22 cellular contexts compared by ENCODE assay signal in the genomic region with DNA sequence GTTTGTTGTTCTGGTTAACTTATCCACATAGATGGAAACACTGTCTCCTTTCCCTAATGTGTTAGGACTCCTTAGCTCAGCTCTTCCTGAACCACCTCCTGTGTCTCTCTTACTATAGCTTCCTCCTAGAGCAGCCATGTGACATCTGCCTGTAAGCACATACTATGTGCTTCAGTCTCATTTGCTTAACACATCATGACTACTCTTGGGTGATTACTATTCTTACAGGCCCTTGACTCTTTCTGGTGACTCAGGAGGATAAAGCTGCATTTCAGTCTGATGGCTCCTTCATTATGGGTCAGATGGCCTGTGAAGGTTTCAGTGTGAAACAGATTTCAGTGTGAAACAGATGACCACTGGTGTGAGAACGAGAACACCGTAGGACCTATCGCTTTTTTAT. TPM values are rescaled to one million over a fixed set of nuclear protein-coding genes. Genes with fewer than 3 reads are reported as not detected.
DNase-seq lines count a peak whose midpoint lies in the region; ATAC-seq and TF ChIP-seq lines count a peak whose summit lies in the region.
"Had no signal": no experiment of that assay in that cellular context is flagged by ENCODE, and none has a peak within 500 bp of the region (broad histone marks: within the 10 kb centered on the region; RNA-seq: fewer than 3 reads in every experiment).

No MANE protein-coding gene starts in this region.

- H3K4me1 Mint-ChIP-seq in naive thymus-derived CD4-positive, alpha-beta T cell, result peaks cover 0 to 8% (median 3%) of the 10 kb centered on the region in 7 donors
- no peaks in the 10 kb centered on the region for H3K4me1 Mint-ChIP-seq in activated CD8-positive, alpha-beta memory T cell treated with anti-CD3 and anti-CD28 coated beads, Interleukin-2, amount 10 ng/mL, durations not matched to agents 7 days and 5 days
- H3K4me1 Mint-ChIP-seq: activated CD4-positive, alpha-beta T cell treated with anti-CD3 and anti-CD28 coated beads, Interleukin-2, amount 10 ng/mL, durations not matched to agents 7 days and 5 days had no signal

- H3K4me3 ChIP-seq in AG10803 (ENCODE audit: low read length) (no peak overlapping the region), epithelial cell of esophagus (ENCODE audit: low read length) (no peak overlapping the region), adrenal gland (no peak overlapping the region)
- no peak overlapping the region for H3K4me3 ChIP-seq in naive thymus-derived CD4-positive, alpha-beta T cell (ENCODE audit: low read length)
- H3K4me3 ChIP-seq: BLaER1, gastroesophageal sphincter had no signal

- no peak overlapping the region for H3K4me3 Mint-ChIP-seq in naive thymus-derived CD4-positive, alpha-beta T cell
- H3K4me3 Mint-ChIP-seq in activated CD8-positive, alpha-beta memory T cell treated with anti-CD3 and anti-CD28 coated beads, Interleukin-2, amount 10 ng/mL, durations not matched to agents 7 days and 5 days, result no peak overlapping the region
- H3K4me3 Mint-ChIP-seq: activated CD4-positive, alpha-beta T cell treated with anti-CD3 and anti-CD28 coated beads, Interleukin-2, amount 10 ng/mL, durations not matched to agents 7 days and 5 days had no signal

- TF ChIP-seq CTCF in AG10803 (conservative IDR thresholded peaks at IDR 0.05; ENCODE audit: low read length) (no peak), epithelial cell of esophagus (IDR thresholded peaks at IDR 0.05; ENCODE audit: insufficient read depth, low read depth, low read length, missing control alignments) (no peak), adrenal gland (IDR thresholded peaks at IDR 0.05) (no peak)

- CTCF ChIA-PET in naive thymus-derived CD4-positive, alpha-beta T cell (lab: Charles Lee), result no interaction called here
- CTCF ChIA-PET in activated CD8-positive, alpha-beta memory T cell treated with anti-CD3 and anti-CD28 coated beads, Interleukin-2, amount 10 ng/mL, durations not matched to agents 7 days and 5 days (lab: Charles Lee), result no interaction called here

- TF ChIP-seq POLR2A in adrenal gland (IDR thresholded peaks at IDR 0.05), result no peak

- H3K27ac ChIP-seq in naive thymus-derived CD4-positive, alpha-beta T cell (ENCODE audit: low read depth, low read length), result no peak overlapping the region
- H3K27ac ChIP-seq in adrenal gland, result no peak overlapping the region
- H3K27ac ChIP-seq: BLaER1, gastroesophageal sphincter, RWPE1 had no signal

- H3K36me3 Mint-ChIP-seq in naive thymus-derived CD4-positive, alpha-beta T cell, result no peaks in the 10 kb centered on the region
- H3K36me3 Mint-ChIP-seq in activated CD8-positive, alpha-beta memory T cell treated with anti-CD3 and anti-CD28 coated beads, Interleukin-2, amount 10 ng/mL, durations not matched to agents 7 days and 5 days, result no peaks in the 10 kb centered on the region

- no peaks in the 10 kb centered on the region for H3K27me3 ChIP-seq in naive thymus-derived CD4-positive, alpha-beta T cell (ENCODE audit: control insufficient read depth in 2 of 2, insufficient read depth in 2 of 2, low read length in 2 of 2)
- H3K27me3 ChIP-seq in adrenal gland, result no peaks in the 10 kb centered on the region
- H3K27me3 ChIP-seq: BLaER1 had no signal

- in situ Hi-C loops in KBM-7 (cut with MboI; ENCODE audit: low pct_unique_long_range_greater_than_20kb, low sequenced_read_pairs), result no loop called here

- no peaks in the 10 kb centered on the region for H3K36me3 ChIP-seq in naive thymus-derived CD4-positive, alpha-beta T cell (ENCODE audit: control insufficient read depth in 2 of 3, insufficient read depth in 3 of 3, low read length in 3 of 3)
- no peaks in the 10 kb centered on the region for H3K36me3 ChIP-seq in adrenal gland (replicated peaks in 1 of 2)
- H3K36me3 ChIP-seq: BLaER1, gastroesophageal sphincter had no signal

- peak; percentile 46 for DNase-seq in AG10803 (ENCODE audit: low read depth)
- peak; percentile 6 for DNase-seq in HK-2 (ENCODE audit: unreplicated experiment)
- peak; percentile 81 for DNase-seq in epithelial cell of esophagus (ENCODE audit: low read depth)
- no peak for DNase-seq in naive thymus-derived CD4-positive, alpha-beta T cell
- no peak for DNase-seq in NCI-H82 (lab: John Stamatoyannopoulos, UW)
- no peak for DNase-seq in activated CD8-positive, alpha-beta memory T cell treated with anti-CD3 and anti-CD28 coated beads, Interleukin-2, amount 10 ng/mL, durations not matched to agents 7 days and 5 days
- DNase-seq in KBM-7, result no peak
- DNase-seq in adrenal gland, result no peak
- DNase-seq: activated CD4-positive, alpha-beta T cell treated with anti-CD3 and anti-CD28 coated beads, Interleukin-2, amount 10 ng/mL, durations not matched to agents 7 days and 5 days; anterior cingulate cortex; Kasumi-1; NCI-H2029 treated with DMSO at 0.1 percent for 48 hours; NCI-H748 treated with DMSO at 0.1 percent for 48 hours; stimulated activated CD4-positive, alpha-beta T cell treated with anti-CD3 and anti-CD28 coated beads, Interleukin-15, amount 100 ng/mL, for 24 hours had no signal

- H3K27ac Mint-ChIP-seq in naive thymus-derived CD4-positive, alpha-beta T cell, result peak overlapping the region in 1 of 9 donors; percentile 46
- H3K27ac Mint-ChIP-seq in activated CD8-positive, alpha-beta memory T cell treated with anti-CD3 and anti-CD28 coated beads, Interleukin-2, amount 10 ng/mL, durations not matched to agents 7 days and 5 days, result no peak overlapping the region
- H3K27ac Mint-ChIP-seq: activated CD4-positive, alpha-beta T cell treated with anti-CD3 and anti-CD28 coated beads, Interleukin-2, amount 10 ng/mL, durations not matched to agents 7 days and 5 days; activated T-helper 2 cell treated with anti-CD3 and anti-CD28 coated beads, Interferon-gamma antibody, Interleukin-2, Interleukin-4, amounts not matched to agents 10 μg/mL and 5 μg/mL and 100 μg/mL, durations not matched to agents 14 hours and 24 hours and 36 hours had no signal

- intact Hi-C loops in naive thymus-derived CD4-positive, alpha-beta T cell (cut with micrococcal nuclease), result no loop called here
- intact Hi-C loops in adrenal gland (cut with DNase I), result no loop called here

- no peaks in the 10 kb centered on the region for H3K9me3 Mint-ChIP-seq in naive thymus-derived CD4-positive, alpha-beta T cell
- no peaks in the 10 kb centered on the region for H3K9me3 Mint-ChIP-seq in activated CD8-positive, alpha-beta memory T cell treated with anti-CD3 and anti-CD28 coated beads, Interleukin-2, amount 10 ng/mL, durations not matched to agents 7 days and 5 days (ENCODE audit: low read depth)
- H3K9me3 Mint-ChIP-seq: activated CD4-positive, alpha-beta T cell treated with anti-CD3 and anti-CD28 coated beads, Interleukin-2, amount 10 ng/mL, durations not matched to agents 7 days and 5 days; activated T-helper 2 cell treated with anti-CD3 and anti-CD28 coated beads, Interferon-gamma antibody, Interleukin-2, Interleukin-4, amounts not matched to agents 10 μg/mL and 5 μg/mL and 100 μg/mL, durations not matched to agents 14 hours and 24 hours and 36 hours had no signal

- POLR2A ChIA-PET in naive thymus-derived CD4-positive, alpha-beta T cell (lab: Charles Lee), result interaction anchor here (0.8 kb wide), 1 partner anchor 9 kb away, joined by 3 read pairs; no protein-coding TSS in a partner anchor

- 92 to 94% (median 93%) methylated on average over 3 of the region's 3 CpGs for WGBS in adrenal gland, 4 donors

- peak; percentile 32 for ATAC-seq in naive thymus-derived CD4-positive, alpha-beta T cell
- no peak for ATAC-seq in activated CD8-positive, alpha-beta memory T cell treated with anti-CD3 and anti-CD28 coated beads, Interleukin-2, amount 10 ng/mL, durations not matched to agents 7 days and 5 days
- ATAC-seq: gastroesophageal sphincter had no signal

- peaks cover 0 to 9% (median 0%) of the 10 kb centered on the region in 5 donors for H3K27me3 Mint-ChIP-seq in naive thymus-derived CD4-positive, alpha-beta T cell
- peaks cover 5% of the 10 kb centered on the region for H3K27me3 Mint-ChIP-seq in activated CD8-positive, alpha-beta memory T cell treated with anti-CD3 and anti-CD28 coated beads, Interleukin-2, amount 10 ng/mL, durations not matched to agents 7 days and 5 days
- H3K27me3 Mint-ChIP-seq: activated CD4-positive, alpha-beta T cell treated with anti-CD3 and anti-CD28 coated beads, Interleukin-2, amount 10 ng/mL, durations not matched to agents 7 days and 5 days had no signal

- H3K9me3 ChIP-seq in naive thymus-derived CD4-positive, alpha-beta T cell (ENCODE audit: control insufficient read depth in 2 of 3, low read length in 3 of 3), result no peaks in the 10 kb centered on the region
- no peaks in the 10 kb centered on the region for H3K9me3 ChIP-seq in adrenal gland (replicated peaks in 1 of 3)
- H3K9me3 ChIP-seq: BLaER1, gastroesophageal sphincter had no signal

- H3K4me1 ChIP-seq in naive thymus-derived CD4-positive, alpha-beta T cell (ENCODE audit: control insufficient read depth in 2 of 2, insufficient read depth in 2 of 2, low read length in 2 of 2), result no peaks in the 10 kb centered on the region
- no peaks in the 10 kb centered on the region for H3K4me1 ChIP-seq in adrenal gland (replicated peaks in 1 of 2)
- H3K4me1 ChIP-seq: gastroesophageal sphincter had no signal

RNA-seq across cellular contexts. Expression of gene KRTAP4-2, which starts 0.3 kb away (rescaled TPM):
- not detected for total RNA-seq in naive thymus-derived CD4-positive, alpha-beta T cell
- polyA plus RNA-seq in naive thymus-derived CD4-positive, alpha-beta T cell, result not detected
- not detected for total RNA-seq in activated CD8-positive, alpha-beta memory T cell treated with anti-CD3 and anti-CD28 coated beads, Interleukin-2, amount 10 ng/mL, durations not matched to agents 7 days and 5 days
- total RNA-seq in adrenal gland, result not detected
- not detected for polyA plus RNA-seq in adrenal gland
- total RNA-seq: activated CD4-positive, alpha-beta T cell treated with anti-CD3 and anti-CD28 coated beads, Interleukin-2, amount 10 ng/mL, durations not matched to agents 7 days and 5 days; activated T-helper 2 cell treated with anti-CD3 and anti-CD28 coated beads, Interferon-gamma antibody, Interleukin-2, Interleukin-4, amounts not matched to agents 10 μg/mL and 5 μg/mL and 100 μg/mL, durations not matched to agents 14 hours and 24 hours and 36 hours; dermis microvascular lymphatic vessel endothelial cell; gastroesophageal sphincter; mononuclear cell; T-helper 2 cell treated with Interferon-gamma antibody and Interleukin-4, amounts not matched to agents 100 ng/mL and 5 ng/mL, for 36 hours; temporal lobe had no signal

RNA-seq across cellular contexts. Expression of gene KRTAP4-1, which starts 6.4 kb away (rescaled TPM):
- not detected for total RNA-seq in naive thymus-derived CD4-positive, alpha-beta T cell
- polyA plus RNA-seq in naive thymus-derived CD4-positive, alpha-beta T cell, result not detected
- total RNA-seq in activated CD8-positive, alpha-beta memory T cell treated with anti-CD3 and anti-CD28 coated beads, Interleukin-2, amount 10 ng/mL, durations not matched to agents 7 days and 5 days, result not detected
- total RNA-seq in adrenal gland, result not detected
- not detected for polyA plus RNA-seq in adrenal gland
- total RNA-seq: activated CD4-positive, alpha-beta T cell treated with anti-CD3 and anti-CD28 coated beads, Interleukin-2, amount 10 ng/mL, durations not matched to agents 7 days and 5 days; activated T-helper 2 cell treated with anti-CD3 and anti-CD28 coated beads, Interferon-gamma antibody, Interleukin-2, Interleukin-4, amounts not matched to agents 10 μg/mL and 5 μg/mL and 100 μg/mL, durations not matched to agents 14 hours and 24 hours and 36 hours; dermis microvascular lymphatic vessel endothelial cell; gastroesophageal sphincter; mononuclear cell; T-helper 2 cell treated with Interferon-gamma antibody and Interleukin-4, amounts not matched to agents 100 ng/mL and 5 ng/mL, for 36 hours; temporal lobe had no signal

RNA-seq across cellular contexts. Expression of gene KRTAP4-3, which starts 10.3 kb away (rescaled TPM):
- not detected for total RNA-seq in naive thymus-derived CD4-positive, alpha-beta T cell
- not detected for polyA plus RNA-seq in naive thymus-derived CD4-positive, alpha-beta T cell
- not detected for total RNA-seq in activated CD8-positive, alpha-beta memory T cell treated with anti-CD3 and anti-CD28 coated beads, Interleukin-2, amount 10 ng/mL, durations not matched to agents 7 days and 5 days
- total RNA-seq in adrenal gland, result not detected
- polyA plus RNA-seq in adrenal gland, result not detected
- total RNA-seq: activated CD4-positive, alpha-beta T cell treated with anti-CD3 and anti-CD28 coated beads, Interleukin-2, amount 10 ng/mL, durations not matched to agents 7 days and 5 days; activated T-helper 2 cell treated with anti-CD3 and anti-CD28 coated beads, Interferon-gamma antibody, Interleukin-2, Interleukin-4, amounts not matched to agents 10 μg/mL and 5 μg/mL and 100 μg/mL, durations not matched to agents 14 hours and 24 hours and 36 hours; dermis microvascular lymphatic vessel endothelial cell; gastroesophageal sphincter; mononuclear cell; T-helper 2 cell treated with Interferon-gamma antibody and Interleukin-4, amounts not matched to agents 100 ng/mL and 5 ng/mL, for 36 hours; temporal lobe had no signal

RNA-seq across cellular contexts. Expression of gene KRTAP9-1, which starts 11.3 kb away (rescaled TPM):
- total RNA-seq in naive thymus-derived CD4-positive, alpha-beta T cell, result not detected
- not detected for polyA plus RNA-seq in naive thymus-derived CD4-positive, alpha-beta T cell
- total RNA-seq in activated CD8-positive, alpha-beta memory T cell treated with anti-CD3 and anti-CD28 coated beads, Interleukin-2, amount 10 ng/mL, durations not matched to agents 7 days and 5 days, result not detected
- total RNA-seq in adrenal gland, result not detected
- not detected for polyA plus RNA-seq in adrenal gland
- total RNA-seq: activated CD4-positive, alpha-beta T cell treated with anti-CD3 and anti-CD28 coated beads, Interleukin-2, amount 10 ng/mL, durations not matched to agents 7 days and 5 days; activated T-helper 2 cell treated with anti-CD3 and anti-CD28 coated beads, Interferon-gamma antibody, Interleukin-2, Interleukin-4, amounts not matched to agents 10 μg/mL and 5 μg/mL and 100 μg/mL, durations not matched to agents 14 hours and 24 hours and 36 hours; dermis microvascular lymphatic vessel endothelial cell; gastroesophageal sphincter; mononuclear cell; T-helper 2 cell treated with Interferon-gamma antibody and Interleukin-4, amounts not matched to agents 100 ng/mL and 5 ng/mL, for 36 hours; temporal lobe had no signal

RNA-seq across cellular contexts. Expression of gene KRTAP4-4, which starts 17.8 kb away (rescaled TPM):
- total RNA-seq in naive thymus-derived CD4-positive, alpha-beta T cell, result not detected
- not detected for polyA plus RNA-seq in naive thymus-derived CD4-positive, alpha-beta T cell
- total RNA-seq in activated CD8-positive, alpha-beta memory T cell treated with anti-CD3 and anti-CD28 coated beads, Interleukin-2, amount 10 ng/mL, durations not matched to agents 7 days and 5 days, result not detected
- total RNA-seq in adrenal gland, result not detected
- polyA plus RNA-seq in adrenal gland, result not detected
- total RNA-seq: activated CD4-positive, alpha-beta T cell treated with anti-CD3 and anti-CD28 coated beads, Interleukin-2, amount 10 ng/mL, durations not matched to agents 7 days and 5 days; activated T-helper 2 cell treated with anti-CD3 and anti-CD28 coated beads, Interferon-gamma antibody, Interleukin-2, Interleukin-4, amounts not matched to agents 10 μg/mL and 5 μg/mL and 100 μg/mL, durations not matched to agents 14 hours and 24 hours and 36 hours; dermis microvascular lymphatic vessel endothelial cell; gastroesophageal sphincter; mononuclear cell; T-helper 2 cell treated with Interferon-gamma antibody and Interleukin-4, amounts not matched to agents 100 ng/mL and 5 ng/mL, for 36 hours; temporal lobe had no signal

Comparison
In these comparisons a context has a peak if more than half of its experiments do, and no peak if none do; other contexts are left out.
1. DNase-seq: peak in AG10803 (single experiment), HK-2 (single experiment) and epithelial cell of esophagus (single experiment); none in naive thymus-derived CD4-positive, alpha-beta T cell (0 of 9), NCI-H82 (single experiment), activated CD8-positive, alpha-beta memory T cell treated with anti-CD3 and anti-CD28 coated beads, Interleukin-2, amount 10 ng/mL, durations not matched to agents 7 days and 5 days (single experiment), KBM-7 (single experiment) and adrenal gland (0 of 7).